In genomic region chr19:15212682-15213081, GRCh38 we compare ENCODE assay signal across 18 cellular contexts. TPM values are rescaled to one million over a fixed set of nuclear protein-coding genes. Genes with fewer than 3 reads are reported as not detected.
"Had no signal": no experiment of that assay in that cellular context is flagged by ENCODE, and none has a peak within 500 bp of the region (broad histone marks: within the 10 kb centered on the region; RNA-seq: fewer than 3 reads in every experiment).

No MANE protein-coding gene starts in this region.

- ATAC-seq: naive thymus-derived CD4-positive, alpha-beta T cell had no signal

- H3K27me3 ChIP-seq: dorsolateral prefrontal cortex, thyroid gland, upper lobe of left lung had no signal

- H3K36me3 ChIP-seq: thyroid gland, upper lobe of left lung had no signal

- H3K27ac ChIP-seq: thyroid gland had no signal

- H3K4me3 ChIP-seq: dorsolateral prefrontal cortex, thyroid gland, upper lobe of left lung had no signal

- H3K9me3 ChIP-seq: thyroid gland, upper lobe of left lung had no signal

- DNase-seq: cerebellar nuclear complex; dorsolateral prefrontal cortex; effector CD8-positive, alpha-beta T cell; foreskin melanocyte; head of caudate nucleus; hypothalamus; islet precursor cell; naive thymus-derived CD4-positive, alpha-beta T cell; nephron progenitor cell; posterior cingulate gyrus; small intestine; stimulated activated CD4-positive, alpha-beta T cell treated with anti-CD3 and anti-CD28 coated beads, Interleukin-12 subunit alpha, Interleukin-12 subunit beta, amount 100 ng/mL, for 4 hours; stimulated activated naive CD4-positive, alpha-beta T cell treated with Interleukin-2 at 50 U/mL for 16 hours; thyroid gland; upper lobe of left lung had no signal

RNA-seq across cellular contexts. Expression of gene NOTCH3, which starts 11.9 kb away (rescaled TPM):
- polyA plus RNA-seq: naive thymus-derived CD4-positive, alpha-beta T cell had no signal

RNA-seq across cellular contexts. Expression of gene EPHX3, which starts 19.6 kb away (rescaled TPM):
- total RNA-seq: lung microvascular endothelial cell, osteocyte, pulmonary artery endothelial cell had no signal
- polyA plus RNA-seq: naive thymus-derived CD4-positive, alpha-beta T cell had no signal
